22 cellular contexts compared by ENCODE assay signal in the genomic region with DNA sequence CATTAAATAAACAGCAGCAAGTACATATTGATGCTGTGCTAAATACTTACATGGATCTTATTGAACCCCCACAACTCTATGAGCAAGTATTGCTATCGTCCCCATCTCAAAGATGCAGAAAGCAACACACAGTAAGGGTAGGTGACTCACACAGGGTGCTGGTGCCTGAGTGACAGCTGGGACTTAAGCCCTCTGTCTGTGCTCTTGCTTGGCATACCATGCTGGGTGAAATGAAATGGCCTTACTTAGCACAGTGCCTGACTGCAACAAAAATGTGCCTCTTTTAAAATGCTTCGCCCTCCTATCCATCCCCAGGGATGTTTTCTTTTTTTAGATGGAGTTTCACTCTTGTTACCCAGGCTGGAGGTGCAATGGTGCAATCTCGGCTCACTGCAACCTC. TPM values are rescaled to one million over a fixed set of nuclear protein-coding genes. Genes with fewer than 3 reads are reported as not detected.
DNase-seq lines count a peak whose midpoint lies in the region; ATAC-seq and TF ChIP-seq lines count a peak whose summit lies in the region.
"Had no signal": no experiment of that assay in that cellular context is flagged by ENCODE, and none has a peak within 500 bp of the region (broad histone marks: within the 10 kb centered on the region; RNA-seq: fewer than 3 reads in every experiment).

No MANE protein-coding gene starts in this region.

- H3K4me1 Mint-ChIP-seq in activated naive CD4-positive, alpha-beta T cell treated with anti-CD3 and anti-CD28 coated beads for 36 hours (ENCODE audit: low read depth), result peaks cover 2% of the 10 kb centered on the region
- no peaks in the 10 kb centered on the region for H3K4me1 Mint-ChIP-seq in stimulated activated memory B cell treated with anti-CD40 and anti-IgM and Interleukin-4, amounts not matched to agents 10 μg/mL and 1 μg/mL and 100 μg/mL, for 72 hours

- H3K4me3 Mint-ChIP-seq in activated naive CD4-positive, alpha-beta T cell treated with anti-CD3 and anti-CD28 coated beads for 36 hours, result no peak overlapping the region
- no peak overlapping the region for H3K4me3 Mint-ChIP-seq in stimulated activated memory B cell treated with anti-CD40 and anti-IgM and Interleukin-4, amounts not matched to agents 10 μg/mL and 1 μg/mL and 100 μg/mL, for 72 hours
- H3K4me3 Mint-ChIP-seq: activated CD4-positive, alpha-beta T cell treated with anti-CD3 and anti-CD28 coated beads, Interleukin-2, amount 10 ng/mL, durations not matched to agents 7 days and 5 days; CD8-positive, alpha-beta T cell had no signal

- H3K27me3 ChIP-seq in vagina, result no peaks in the 10 kb centered on the region

- CTCF ChIA-PET in activated naive CD4-positive, alpha-beta T cell treated with anti-CD3 and anti-CD28 coated beads for 36 hours (lab: Charles Lee), result interaction anchor here (0.7 to 5.3 kb wide), 2 partner anchors 89 to 261 kb away, joined by 3 to 32 read pairs; no protein-coding TSS in a partner anchor

- no peaks in the 10 kb centered on the region for H3K9me3 ChIP-seq in vagina

- H3K27ac Mint-ChIP-seq in activated naive CD4-positive, alpha-beta T cell treated with anti-CD3 and anti-CD28 coated beads, Interleukin-2, amount 50 U/mL, for 72 hours, result peak overlapping the region; percentile 5 to 50
- no peak overlapping the region for H3K27ac Mint-ChIP-seq in activated naive CD4-positive, alpha-beta T cell treated with anti-CD3 and anti-CD28 coated beads for 36 hours
- peak overlapping the region; percentile 4 for H3K27ac Mint-ChIP-seq in stimulated activated memory B cell treated with anti-CD40 and anti-IgM and Interleukin-4, amounts not matched to agents 10 μg/mL and 1 μg/mL and 100 μg/mL, for 72 hours
- H3K27ac Mint-ChIP-seq: activated CD4-positive, alpha-beta T cell treated with anti-CD3 and anti-CD28 coated beads, Interleukin-2, amount 10 ng/mL, durations not matched to agents 7 days and 5 days; CD8-positive, alpha-beta T cell had no signal

- no peak for TF ChIP-seq CTCF in vagina (IDR thresholded peaks at IDR 0.05)

- H3K27ac ChIP-seq in vagina, result no peak overlapping the region

- no peak for DNase-seq in activated naive CD4-positive, alpha-beta T cell treated with anti-CD3 and anti-CD28 coated beads, Interleukin-2, amount 50 U/mL, for 72 hours (ENCODE audit: low spot score in 2 of 2)
- no peak for DNase-seq in activated naive CD4-positive, alpha-beta T cell treated with anti-CD3 and anti-CD28 coated beads for 36 hours
- DNase-seq in LHCN-M2 (ENCODE audit: low read depth) (peak; percentile 69), astrocyte of the hippocampus (ENCODE audit: low read depth, low spot score) (peak; percentile 45), vagina (ENCODE audit: extremely low spot score in 2 of 2) (no peak)
- DNase-seq: activated CD4-positive, alpha-beta T cell treated with anti-CD3 and anti-CD28 coated beads, Interleukin-2, amount 10 ng/mL, durations not matched to agents 7 days and 5 days; activated CD8-positive, alpha-beta memory T cell treated with anti-CD3 and anti-CD28 coated beads, Interleukin-2, amount 50 U/mL, for 48 hours; activated gamma-delta T cell treated with Interleukin-2 at 50 U/mL for 16 hours; aorta; CD8-positive, alpha-beta T cell; effector memory CD4-positive, alpha-beta T cell; EL; left ventricle myocardium superior; NCI-H1436; NCI-H2227 treated with DMSO at 0.1 percent for 48 hours; stimulated activated CD4-positive, alpha-beta T cell treated with anti-CD3 and anti-CD28 coated beads, Interleukin-4, amount 100 ng/mL, for 24 hours; substantia nigra had no signal

- H3K27me3 Mint-ChIP-seq in activated naive CD4-positive, alpha-beta T cell treated with anti-CD3 and anti-CD28 coated beads for 36 hours (ENCODE audit: low read depth), result no peaks in the 10 kb centered on the region
- H3K27me3 Mint-ChIP-seq in stimulated activated memory B cell treated with anti-CD40 and anti-IgM and Interleukin-4, amounts not matched to agents 10 μg/mL and 1 μg/mL and 100 μg/mL, for 72 hours, result no peaks in the 10 kb centered on the region
- H3K27me3 Mint-ChIP-seq: activated CD4-positive, alpha-beta T cell treated with anti-CD3 and anti-CD28 coated beads, Interleukin-2, amount 10 ng/mL, durations not matched to agents 7 days and 5 days had no signal

- no peaks in the 10 kb centered on the region for H3K9me3 Mint-ChIP-seq in activated naive CD4-positive, alpha-beta T cell treated with anti-CD3 and anti-CD28 coated beads, Interleukin-2, amount 50 U/mL, for 72 hours
- no peaks in the 10 kb centered on the region for H3K9me3 Mint-ChIP-seq in activated naive CD4-positive, alpha-beta T cell treated with anti-CD3 and anti-CD28 coated beads for 36 hours
- H3K9me3 Mint-ChIP-seq in stimulated activated memory B cell treated with anti-CD40 and anti-IgM and Interleukin-4, amounts not matched to agents 10 μg/mL and 1 μg/mL and 100 μg/mL, for 72 hours, result no peaks in the 10 kb centered on the region
- H3K9me3 Mint-ChIP-seq: activated CD4-positive, alpha-beta T cell treated with anti-CD3 and anti-CD28 coated beads, Interleukin-2, amount 10 ng/mL, durations not matched to agents 7 days and 5 days; CD8-positive, alpha-beta T cell had no signal

- no peak for TF ChIP-seq POLR2A in vagina (IDR thresholded peaks at IDR 0.05)

- H3K36me3 Mint-ChIP-seq in activated naive CD4-positive, alpha-beta T cell treated with anti-CD3 and anti-CD28 coated beads, Interleukin-2, amount 50 U/mL, for 72 hours, result peaks cover 0 to 19% of the 10 kb centered on the region in 2 donors
- H3K36me3 Mint-ChIP-seq in activated naive CD4-positive, alpha-beta T cell treated with anti-CD3 and anti-CD28 coated beads for 36 hours (ENCODE audit: low read depth), result peaks cover 18% of the 10 kb centered on the region
- peaks cover 46% of the 10 kb centered on the region for H3K36me3 Mint-ChIP-seq in stimulated activated memory B cell treated with anti-CD40 and anti-IgM and Interleukin-4, amounts not matched to agents 10 μg/mL and 1 μg/mL and 100 μg/mL, for 72 hours

- H3K36me3 ChIP-seq in vagina, result no peaks in the 10 kb centered on the region

- peak; percentile 22 to 36 for ATAC-seq in activated naive CD4-positive, alpha-beta T cell treated with anti-CD3 and anti-CD28 coated beads, Interleukin-2, amount 50 U/mL, for 72 hours
- no peak for ATAC-seq in stimulated activated memory B cell treated with anti-CD40 and anti-IgM and Interleukin-4, amounts not matched to agents 10 μg/mL and 1 μg/mL and 100 μg/mL, for 72 hours
- no peak for ATAC-seq in GM19324 (IDR thresholded peaks at IDR 0.05; ENCODE audit: low FRiP score, unreplicated experiment)
- no peak for ATAC-seq in HG02981 (IDR thresholded peaks at IDR 0.05; ENCODE audit: unreplicated experiment)
- ATAC-seq: CD8-positive, alpha-beta T cell; left ventricle myocardium superior had no signal

- no peak overlapping the region for H3K4me3 ChIP-seq in vagina

- H3K4me1 ChIP-seq in vagina, result no peaks in the 10 kb centered on the region

- intact Hi-C loops in activated naive CD4-positive, alpha-beta T cell treated with anti-CD3 and anti-CD28 coated beads for 36 hours (cut with micrococcal nuclease), result no loop called here
- intact Hi-C loops in vagina (cut with DNase I), result no loop called here

RNA-seq across cellular contexts. Expression of gene TEX52, which starts 0.8 kb away (rescaled TPM):
- under 1 TPM; 0.20 to 0.43 TPM for total RNA-seq in activated naive CD4-positive, alpha-beta T cell treated with anti-CD3 and anti-CD28 coated beads, Interleukin-2, amount 50 U/mL, for 72 hours
- not detected for total RNA-seq in activated naive CD4-positive, alpha-beta T cell treated with anti-CD3 and anti-CD28 coated beads for 36 hours
- not detected in 2 replicates for total RNA-seq in LHCN-M2 (2014; rRNA removed)
- polyA plus RNA-seq in LHCN-M2 (2012), result 0.09 TPM
- not detected for total RNA-seq in vagina
- total RNA-seq: aorta; CD8-positive, alpha-beta T cell; fibroblast of lung; left ventricle myocardium superior; mucosa of gallbladder had no signal
- polyA plus RNA-seq: aorta, fibroblast of lung had no signal

RNA-seq across cellular contexts. Expression of gene FOXM1, which starts 20.9 kb away (rescaled TPM):
- total RNA-seq in activated naive CD4-positive, alpha-beta T cell treated with anti-CD3 and anti-CD28 coated beads, Interleukin-2, amount 50 U/mL, for 72 hours, result 100 to 1,000 TPM; 105 to 112 TPM
- 10 to 100 TPM; 74.6 to 80.5 TPM for total RNA-seq in activated naive CD4-positive, alpha-beta T cell treated with anti-CD3 and anti-CD28 coated beads for 36 hours
- total RNA-seq in LHCN-M2 (2014; rRNA removed) (63.0 and 81.3 TPM in 2 replicates), vagina (8.1 TPM)
- 65.6 TPM for polyA plus RNA-seq in LHCN-M2 (2012)

RNA-seq across cellular contexts. Expression of gene RHNO1, which starts 21.0 kb away (rescaled TPM):
- 10 to 100 TPM; 30.1 to 49.4 TPM for total RNA-seq in activated naive CD4-positive, alpha-beta T cell treated with anti-CD3 and anti-CD28 coated beads, Interleukin-2, amount 50 U/mL, for 72 hours
- total RNA-seq in activated naive CD4-positive, alpha-beta T cell treated with anti-CD3 and anti-CD28 coated beads for 36 hours, result 10 to 100 TPM; 64.6 to 68.1 TPM
- total RNA-seq in LHCN-M2 (2014; rRNA removed), result 58.9 and 62.7 TPM in 2 replicates
- polyA plus RNA-seq in LHCN-M2 (2012), result 29.9 TPM
- 13.8 TPM for total RNA-seq in vagina

RNA-seq across cellular contexts. Expression of gene NRIP2, which starts 21.2 kb away (rescaled TPM):
- total RNA-seq in activated naive CD4-positive, alpha-beta T cell treated with anti-CD3 and anti-CD28 coated beads, Interleukin-2, amount 50 U/mL, for 72 hours, result not detected
- not detected for total RNA-seq in activated naive CD4-positive, alpha-beta T cell treated with anti-CD3 and anti-CD28 coated beads for 36 hours
- total RNA-seq in LHCN-M2 (2014; rRNA removed) (not detected in 2 replicates), vagina (1.2 TPM)
- polyA plus RNA-seq in LHCN-M2 (2012), result 0.28 TPM
- total RNA-seq: activated CD4-positive, alpha-beta T cell treated with anti-CD3 and anti-CD28 coated beads, Interleukin-2, amount 10 ng/mL, durations not matched to agents 7 days and 5 days; CD8-positive, alpha-beta T cell had no signal

RNA-seq across cellular contexts. Expression of gene TULP3, which starts 34.6 kb away (rescaled TPM):
- total RNA-seq in activated naive CD4-positive, alpha-beta T cell treated with anti-CD3 and anti-CD28 coated beads, Interleukin-2, amount 50 U/mL, for 72 hours, result 1 to 10 TPM; 4.9 to 7.3 TPM
- total RNA-seq in activated naive CD4-positive, alpha-beta T cell treated with anti-CD3 and anti-CD28 coated beads for 36 hours, result 1 to 10 TPM; 4.1 to 4.4 TPM
- total RNA-seq in LHCN-M2 (2014; rRNA removed) (29.8 and 38.6 TPM in 2 replicates), vagina (30.4 TPM)
- 21.2 TPM for polyA plus RNA-seq in LHCN-M2 (2012)

Comparison
In these comparisons a context has a peak if more than half of its experiments do, and no peak if none do; other contexts are left out.
1. ATAC-seq: peak in activated naive CD4-positive, alpha-beta T cell treated with anti-CD3 and anti-CD28 coated beads, Interleukin-2, amount 50 U/mL, for 72 hours (2 of 2); none in stimulated activated memory B cell treated with anti-CD40 and anti-IgM and Interleukin-4, amounts not matched to agents 10 μg/mL and 1 μg/mL and 100 μg/mL, for 72 hours (single experiment), GM19324 (single experiment) and HG02981 (single experiment).
2. DNase-seq: peak in LHCN-M2 (single experiment) and astrocyte of the hippocampus (single experiment); none in activated naive CD4-positive, alpha-beta T cell treated with anti-CD3 and anti-CD28 coated beads, Interleukin-2, amount 50 U/mL, for 72 hours (0 of 2), activated naive CD4-positive, alpha-beta T cell treated with anti-CD3 and anti-CD28 coated beads for 36 hours (single experiment) and vagina (0 of 2).